19 cellular contexts compared by ENCODE assay signal in the genomic region with DNA sequence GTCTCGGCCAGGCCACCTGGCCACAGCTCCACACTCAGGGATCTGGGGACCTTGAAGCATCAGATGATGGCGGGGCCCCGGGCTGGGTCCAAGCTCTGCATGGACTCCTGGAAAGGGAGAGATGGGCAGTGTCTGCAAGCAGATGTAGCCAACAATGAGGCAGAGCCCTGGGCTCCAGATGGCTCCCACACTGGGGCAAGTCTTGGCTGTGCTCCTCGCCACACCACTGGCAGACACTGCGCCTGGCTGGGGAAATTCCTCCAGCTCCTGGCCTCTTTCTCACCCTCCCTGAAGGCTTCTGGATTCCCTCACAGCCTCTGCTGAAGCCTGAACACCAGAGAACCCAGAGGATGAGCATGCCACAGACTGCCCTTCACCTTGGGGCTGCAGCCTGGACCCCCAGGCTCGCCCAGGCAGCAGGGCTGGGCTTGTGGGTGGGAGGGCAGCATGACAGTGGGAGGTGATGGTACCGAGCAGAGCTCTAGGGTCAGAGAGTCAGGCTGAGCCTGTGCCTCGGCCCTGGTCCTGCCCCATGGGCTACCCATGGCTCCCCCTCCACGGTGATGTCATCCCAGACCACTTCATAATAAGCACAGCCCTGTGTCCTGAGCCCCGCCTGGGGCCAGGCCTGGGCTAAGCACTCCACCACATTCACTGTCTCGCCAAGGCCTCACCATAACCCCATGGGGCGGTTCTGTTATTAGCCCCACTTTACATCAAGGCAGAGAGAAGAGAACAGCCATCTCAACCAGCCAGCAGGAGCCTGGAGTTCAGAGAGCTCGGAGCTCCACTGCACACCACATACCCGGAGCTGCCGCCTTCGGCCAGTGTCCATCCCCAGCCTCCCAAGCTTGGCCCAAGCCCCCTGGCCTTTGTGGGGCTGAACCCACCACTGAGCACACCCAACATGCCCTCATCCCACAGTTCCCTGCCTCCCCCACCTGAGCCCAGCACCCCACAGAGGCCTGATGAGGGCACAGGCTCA.
DNase-seq lines count a peak whose midpoint lies in the region; ATAC-seq and TF ChIP-seq lines count a peak whose summit lies in the region.
"Had no signal": no experiment of that assay in that cellular context is flagged by ENCODE, and none has a peak within 500 bp of the region (broad histone marks: within the 10 kb centered on the region; RNA-seq: fewer than 3 reads in every experiment).

No MANE protein-coding gene starts in this region.

- no peaks in the 10 kb centered on the region for H3K36me3 ChIP-seq in osteoblast (ENCODE audit: insufficient read depth, low read length)

- ATAC-seq in GM21717 (IDR thresholded peaks at IDR 0.05; ENCODE audit: unreplicated experiment) (no peak), GM21576 (IDR thresholded peaks at IDR 0.05; ENCODE audit: unreplicated experiment) (no peak), GM19397 (IDR thresholded peaks at IDR 0.05; ENCODE audit: unreplicated experiment) (no peak)
- ATAC-seq: activated CD8-positive, alpha-beta T cell treated with anti-CD3 and anti-CD28 coated beads, Interleukin-2, amount 10 ng/mL, durations not matched to agents 7 days and 5 days; naive thymus-derived CD8-positive, alpha-beta T cell had no signal

- no peak overlapping the region for H2AFZ ChIP-seq in osteoblast (ENCODE audit: low read length)

- no peak overlapping the region for H3K4me3 ChIP-seq in osteoblast (ENCODE audit: insufficient read depth, low read length)

- no peaks in the 10 kb centered on the region for H3K79me2 ChIP-seq in osteoblast (ENCODE audit: insufficient read depth, low read length)

- no peaks in the 10 kb centered on the region for H3K27me3 ChIP-seq in osteoblast (ENCODE audit: insufficient read depth, low read length)

- intact Hi-C loops in cardiac septum (cut with DNase I), result no loop called here

- H3K27ac ChIP-seq in osteoblast (ENCODE audit: low read depth, low read length), result peak overlapping the region; percentile 1
- H3K27ac ChIP-seq: KMS-11 had no signal

- H4K20me1 ChIP-seq in osteoblast (ENCODE audit: insufficient read depth, low read length), result no peaks in the 10 kb centered on the region

- TF ChIP-seq CTCF in osteoblast (IDR thresholded peaks at IDR 0.05; ENCODE audit: extremely low read depth, low read depth, low read length), result no peak

- DNase-seq in DMS 273 (lab: John Stamatoyannopoulos, UW; ENCODE audit: unreplicated experiment), result peak; percentile 82
- DNase-seq in SK-N-DZ (ENCODE audit: low spot score), result peak; percentile 77
- DNase-seq in cardiac septum (ENCODE audit: low spot score), result peak; percentile 69
- peak; percentile 96 for DNase-seq in osteoblast (ENCODE audit: insufficient read length, low spot score, missing footprints)
- DNase-seq in RKO (ENCODE audit: low spot score), result no peak
- DNase-seq: activated CD8-positive, alpha-beta T cell treated with anti-CD3 and anti-CD28 coated beads, Interleukin-2, amount 10 ng/mL, durations not matched to agents 7 days and 5 days; amniotic stem cell; cerebellar nuclear complex; DMS53; H9; hippocampal formation; NCI-H1436 treated with DMSO at 0.1 percent for 48 hours; NCI-H345; stimulated activated CD4-positive, alpha-beta T cell treated with anti-CD3 and anti-CD28 coated beads, Interleukin-2, amount 100 ng/mL, for 24 hours had no signal

- no peaks in the 10 kb centered on the region for H3K9me3 ChIP-seq in osteoblast (ENCODE audit: low read depth, low read length)

- no peak overlapping the region for H3K4me2 ChIP-seq in osteoblast (ENCODE audit: insufficient read depth, low read length)
- H3K4me2 ChIP-seq: KMS-11 had no signal

- H3K4me1 ChIP-seq in osteoblast (ENCODE audit: insufficient read depth, low read length), result peaks cover 7% of the 10 kb centered on the region
